22 cellular contexts compared by ENCODE assay signal in genomic region chr1:222452031-222452430, GRCh38.
"Had no signal": no experiment of that assay in that cellular context is flagged by ENCODE, and none has a peak within 500 bp of the region (broad histone marks: within the 10 kb centered on the region; RNA-seq: fewer than 3 reads in every experiment).

No MANE protein-coding gene starts in this region.

- DNase-seq: colonic mucosa; cortex of kidney; effector CD8-positive, alpha-beta T cell; effector memory CD8-positive, alpha-beta T cell; endodermal cell; foreskin keratinocyte; heart right ventricle; hippocampal formation; left cardiac atrium; left lung; left ventricle myocardium superior; lower lobe of right lung; mesendoderm; midbrain; naive thymus-derived CD4-positive, alpha-beta T cell had no signal

- H3K36me3 ChIP-seq: colonic mucosa, esophagus muscularis mucosa, gastroesophageal sphincter, heart right ventricle, left lung, lower lobe of right lung had no signal

- H3K4me1 ChIP-seq: colonic mucosa, foreskin keratinocyte had no signal

- FAIRE-seq: endometrium, frontal cortex, islet of Langerhans, keratinocyte had no signal

- H3K9me3 ChIP-seq: colonic mucosa, esophagus muscularis mucosa had no signal

- H3K27me3 ChIP-seq: colonic mucosa, esophagus muscularis mucosa, foreskin keratinocyte, gastroesophageal sphincter, heart right ventricle, left lung had no signal

- ATAC-seq: effector memory CD8-positive, alpha-beta T cell; foreskin keratinocyte; gastroesophageal sphincter; heart right ventricle; left cardiac atrium; left lung; left ventricle myocardium superior; lower lobe of right lung; naive thymus-derived CD4-positive, alpha-beta T cell had no signal

- H3K27ac Mint-ChIP-seq: dendritic cell treated with granulocyte-macrophage colony-stimulating factor and Interleukin-4, amounts not matched to agents 40 ng/mL and 50 ng/mL, for 4 days; effector memory CD8-positive, alpha-beta T cell; endodermal cell had no signal

- H3K4me3 ChIP-seq: colonic mucosa, esophagus muscularis mucosa, gastroesophageal sphincter, heart right ventricle, left lung, lower lobe of right lung had no signal

- H3K4me3 Mint-ChIP-seq: dendritic cell treated with granulocyte-macrophage colony-stimulating factor and Interleukin-4, amounts not matched to agents 40 ng/mL and 50 ng/mL, for 4 days; effector memory CD8-positive, alpha-beta T cell; endodermal cell; naive thymus-derived CD4-positive, alpha-beta T cell had no signal

- H3K27ac ChIP-seq: colonic mucosa, esophagus muscularis mucosa, foreskin keratinocyte, gastroesophageal sphincter, heart right ventricle, left lung, lower lobe of right lung had no signal
